In genomic region chr4:157079441-157079840, GRCh38 we compare ENCODE assay signal across 18 cellular contexts. TPM values are rescaled to one million over a fixed set of nuclear protein-coding genes. Genes with fewer than 3 reads are reported as not detected.
"Had no signal": no experiment of that assay in that cellular context is flagged by ENCODE, and none has a peak within 500 bp of the region (broad histone marks: within the 10 kb centered on the region; RNA-seq: fewer than 3 reads in every experiment).

No MANE protein-coding gene starts in this region.

- H3K27me3 Mint-ChIP-seq: effector memory CD8-positive, alpha-beta T cell had no signal

- H3K27me3 ChIP-seq: ovary, right atrium auricular region, sigmoid colon, thyroid gland had no signal

- ATAC-seq: effector memory CD8-positive, alpha-beta T cell; gastroesophageal sphincter; naive thymus-derived CD8-positive, alpha-beta T cell had no signal

- H3K27ac ChIP-seq: esophagus squamous epithelium, gastroesophageal sphincter, ovary, right atrium auricular region, sigmoid colon, thyroid gland had no signal

- H3K9me3 Mint-ChIP-seq: type B pancreatic cell had no signal

- H3K27ac Mint-ChIP-seq: effector memory CD8-positive, alpha-beta T cell; naive thymus-derived CD8-positive, alpha-beta T cell; type B pancreatic cell had no signal

- H3K36me3 ChIP-seq: esophagus squamous epithelium, gastroesophageal sphincter, ovary, right atrium auricular region, sigmoid colon, thyroid gland had no signal

- H3K4me3 Mint-ChIP-seq: effector memory CD8-positive, alpha-beta T cell; naive thymus-derived CD8-positive, alpha-beta T cell; type B pancreatic cell had no signal

- H3K4me3 ChIP-seq: esophagus squamous epithelium, gastroesophageal sphincter, ovary, right atrium auricular region, sigmoid colon, thyroid gland had no signal

- H3K9me3 ChIP-seq: esophagus squamous epithelium, gastroesophageal sphincter, ovary, right atrium auricular region, sigmoid colon, thyroid gland had no signal

- DNase-seq: cortex of kidney; effector memory CD8-positive, alpha-beta T cell; esophagus squamous epithelium; foreskin fibroblast; glutamatergic neuron; kidney glomerular epithelial cell; mammary epithelial cell; naive thymus-derived CD8-positive, alpha-beta T cell; ovary; sigmoid colon; small intestine; stimulated activated CD4-positive, alpha-beta T cell treated with anti-CD3 and anti-CD28 coated beads, Interleukin-12 subunit alpha, Interleukin-12 subunit beta, amount 100 ng/mL, for 4 hours; stimulated activated naive CD4-positive, alpha-beta T cell treated with Interleukin-2 at 50 U/mL for 16 hours; thyroid gland had no signal

RNA-seq across cellular contexts. Expression of gene GLRB, which starts 3.5 kb away (rescaled TPM):
- total RNA-seq: mononuclear cell; naive thymus-derived CD8-positive, alpha-beta T cell had no signal
